Comparison of ENCODE assay signal across 25 cellular contexts in genomic region chr7:45067582-45067981, GRCh38. TPM values are rescaled to one million over a fixed set of nuclear protein-coding genes. Genes with fewer than 3 reads are reported as not detected.
A peak's percentile ranks its signal among the peaks of the same experiment; 100 is the strongest.
DNase-seq lines count a peak whose midpoint lies in the region; ATAC-seq and TF ChIP-seq lines count a peak whose summit lies in the region.
"Had no signal": no experiment of that assay in that cellular context is flagged by ENCODE, and none has a peak within 500 bp of the region (broad histone marks: within the 10 kb centered on the region; RNA-seq: fewer than 3 reads in every experiment).

No MANE protein-coding gene starts in this region.

- CTCF ChIA-PET in activated naive CD4-positive, alpha-beta T cell treated with anti-CD3 and anti-CD28 coated beads, Interleukin-2, amount 10 ng/mL, durations not matched to agents 7 days and 5 days (lab: Charles Lee), result no interaction called here

- intact Hi-C loops in CD14-positive monocyte (cut with micrococcal nuclease), result no loop called here

- peak; percentile 11 for DNase-seq in activated CD4-positive, CD25-positive, alpha-beta regulatory T cell treated with anti-CD3 and anti-CD28 coated beads, Interleukin-2, amount 50 U/mL, for 72 hours
- no peak for DNase-seq in activated CD4-positive, CD25-positive, alpha-beta regulatory T cell (lab: John Stamatoyannopoulos, UW)
- DNase-seq in activated naive CD4-positive, alpha-beta T cell treated with anti-CD3 and anti-CD28 coated beads, Interleukin-2, amount 10 ng/mL, durations not matched to agents 7 days and 5 days, result no peak
- DNase-seq in activated naive CD4-positive, alpha-beta T cell treated with anti-CD3 and anti-CD28 coated beads, Interleukin-2, amount 50 U/mL, for 16 hours, result no peak
- DNase-seq in CD14-positive monocyte (ENCODE audit: low spot score), result no peak
- DNase-seq in chondrocyte (ENCODE audit: low spot score), result peak; percentile 18
- DNase-seq in NCI-H2227 (lab: John Stamatoyannopoulos, UW; ENCODE audit: unreplicated experiment), result no peak
- DNase-seq: 8988T, ACHN, BE2C, Calu3, DMS79 treated with DMSO at 0.1 percent for 48 hours, GF-D8, GOT3, HFFc6, KBM-7, MM.1S, NCI-H1694, NCI-H2029 treated with DMSO at 0.1 percent for 48 hours, NCI-H226, NCI-H510A, NCI-H69, RPMI8226, SHP77 had no signal

- TF ChIP-seq CTCF in CD14-positive monocyte (IDR thresholded peaks at IDR 0.05) (no peak), chondrocyte (IDR thresholded peaks at IDR 0.05) (no peak)

- H3K4me1 Mint-ChIP-seq in activated naive CD4-positive, alpha-beta T cell treated with anti-CD3 and anti-CD28 coated beads, Interleukin-2, amount 10 ng/mL, durations not matched to agents 7 days and 5 days, result peaks cover 38% of the 10 kb centered on the region
- peaks cover 39% of the 10 kb centered on the region for H3K4me1 Mint-ChIP-seq in CD14-positive monocyte
- H3K4me1 Mint-ChIP-seq in chondrocyte (ENCODE audit: low read depth), result peaks cover 6% of the 10 kb centered on the region

- no peaks in the 10 kb centered on the region for H3K27me3 Mint-ChIP-seq in activated naive CD4-positive, alpha-beta T cell treated with anti-CD3 and anti-CD28 coated beads, Interleukin-2, amount 10 ng/mL, durations not matched to agents 7 days and 5 days
- H3K27me3 Mint-ChIP-seq in CD14-positive monocyte (ENCODE audit: low read depth in 3 of 3), result peaks cover 0 to 4% (median 2%) of the 10 kb centered on the region in 3 donors
- H3K27me3 Mint-ChIP-seq in chondrocyte (ENCODE audit: low read depth), result no peaks in the 10 kb centered on the region

- peak overlapping the region; percentile 24 for H3K27ac Mint-ChIP-seq in activated naive CD4-positive, alpha-beta T cell treated with anti-CD3 and anti-CD28 coated beads, Interleukin-2, amount 10 ng/mL, durations not matched to agents 7 days and 5 days
- H3K27ac Mint-ChIP-seq in CD14-positive monocyte (peak overlapping the region in 5 of 7 donors; percentile 0 to 70 (median 61)), chondrocyte (ENCODE audit: unreplicated experiment) (no peak overlapping the region)
- H3K27ac Mint-ChIP-seq: HFFc6 had no signal

- H3K36me3 Mint-ChIP-seq in activated naive CD4-positive, alpha-beta T cell treated with anti-CD3 and anti-CD28 coated beads, Interleukin-2, amount 10 ng/mL, durations not matched to agents 7 days and 5 days, result peaks cover 75% of the 10 kb centered on the region
- H3K36me3 Mint-ChIP-seq in CD14-positive monocyte, result peaks cover 80 to 98% of the 10 kb centered on the region in 2 donors
- H3K36me3 Mint-ChIP-seq in chondrocyte (ENCODE audit: low read depth), result peaks cover 16% of the 10 kb centered on the region

- no peak overlapping the region for H3K4me3 Mint-ChIP-seq in activated naive CD4-positive, alpha-beta T cell treated with anti-CD3 and anti-CD28 coated beads, Interleukin-2, amount 10 ng/mL, durations not matched to agents 7 days and 5 days
- H3K4me3 Mint-ChIP-seq in CD14-positive monocyte (no peak overlapping the region), chondrocyte (ENCODE audit: unreplicated experiment) (no peak overlapping the region)
- H3K4me3 Mint-ChIP-seq: HFFc6 had no signal

- no peak for ATAC-seq in HG03439 (IDR thresholded peaks at IDR 0.05; ENCODE audit: unreplicated experiment)

- H3K9me3 Mint-ChIP-seq in activated naive CD4-positive, alpha-beta T cell treated with anti-CD3 and anti-CD28 coated beads, Interleukin-2, amount 10 ng/mL, durations not matched to agents 7 days and 5 days, result no peaks in the 10 kb centered on the region
- no peaks in the 10 kb centered on the region for H3K9me3 Mint-ChIP-seq in CD14-positive monocyte
- H3K9me3 Mint-ChIP-seq in chondrocyte (ENCODE audit: low read depth), result no peaks in the 10 kb centered on the region
- H3K9me3 Mint-ChIP-seq: HFFc6 had no signal

RNA-seq across cellular contexts. Expression of gene NACAD, which starts 21.2 kb away (rescaled TPM):
- not detected for polyA plus RNA-seq in CD14-positive monocyte
- total RNA-seq in chondrocyte, result 12.4 to 21.9 TPM (median 19.0 TPM) in 3 replicates

RNA-seq across cellular contexts. Expression of gene TBRG4, which starts 43.9 kb away (rescaled TPM):
- polyA plus RNA-seq in CD14-positive monocyte, result 10 to 100 TPM; 32.7 to 38.4 TPM
- 39.5 to 45.7 TPM (median 43.7 TPM) in 3 replicates for total RNA-seq in chondrocyte

Comparison
In these comparisons a context has a peak if more than half of its experiments do, and no peak if none do; other contexts are left out.
1. DNase-seq: peak in activated CD4-positive, CD25-positive, alpha-beta regulatory T cell treated with anti-CD3 and anti-CD28 coated beads, Interleukin-2, amount 50 U/mL, for 72 hours (single experiment) and chondrocyte (single experiment); none in activated CD4-positive, CD25-positive, alpha-beta regulatory T cell (0 of 4), activated naive CD4-positive, alpha-beta T cell treated with anti-CD3 and anti-CD28 coated beads, Interleukin-2, amount 10 ng/mL, durations not matched to agents 7 days and 5 days (single experiment), activated naive CD4-positive, alpha-beta T cell treated with anti-CD3 and anti-CD28 coated beads, Interleukin-2, amount 50 U/mL, for 16 hours (single experiment), CD14-positive monocyte (single experiment) and NCI-H2227 (single experiment).